In genomic region chr3:128994173-128994512, GRCh38 we compare ENCODE assay signal across 1 cellular context.
TF ChIP-seq lines count a peak whose summit lies in the region.

No MANE protein-coding gene starts in this region.

TF ChIP-seq in endothelial cell of umbilical vein, 7 proteins besides CTCF, POLR2A, EP300 and RAD21 (continued from another document):
- TF ChIP-seq JUN (IDR thresholded peaks at IDR 0.05; ENCODE audit: borderline replicate concordance, insufficient read depth, insufficient read length, low read depth): no peak
